In genomic region chr3:62238003-62238402, GRCh38 we compare ENCODE assay signal across 13 cellular contexts.
DNase-seq lines count a peak whose midpoint lies in the region; ATAC-seq and TF ChIP-seq lines count a peak whose summit lies in the region.
"Had no signal": no experiment of that assay in that cellular context is flagged by ENCODE, and none has a peak within 500 bp of the region (broad histone marks: within the 10 kb centered on the region; RNA-seq: fewer than 3 reads in every experiment).

No MANE protein-coding gene starts in this region.

- H3K27ac Mint-ChIP-seq in activated CD4-positive, alpha-beta T cell treated with anti-CD3 and anti-CD28 coated beads, Interleukin-2, amount 10 ng/mL, durations not matched to agents 24 days and 14 days = no peak overlapping the region
- H3K27ac Mint-ChIP-seq: activated CD4-positive, alpha-beta memory T cell treated with anti-CD3 and anti-CD28 coated beads, Interleukin-2, amount 10 ng/mL, durations not matched to agents 7 days and 5 days; activated naive CD4-positive, alpha-beta T cell treated with anti-CD3 and anti-CD28 coated beads, Interleukin-2, amount 10 ng/mL, durations not matched to agents 7 days and 5 days; T-helper 1 cell treated with Interleukin-12 subunit alpha and Interleukin-12 subunit beta and Interleukin-4 antibody, amounts not matched to agents 30 μg/mL and 1 μg/mL, for 36 hours had no signal

- TF ChIP-seq POLR2A in Peyer's patch (IDR thresholded peaks at IDR 0.05) = no peak

- no peaks in the 10 kb centered on the region for H3K36me3 Mint-ChIP-seq in activated CD4-positive, alpha-beta T cell treated with anti-CD3 and anti-CD28 coated beads, Interleukin-2, amount 10 ng/mL, durations not matched to agents 24 days and 14 days (ENCODE audit: low read depth)
- H3K36me3 Mint-ChIP-seq: activated naive CD4-positive, alpha-beta T cell treated with anti-CD3 and anti-CD28 coated beads, Interleukin-2, amount 10 ng/mL, durations not matched to agents 7 days and 5 days had no signal

- H3K4me3 ChIP-seq in GM06990 (replicated peaks; ENCODE audit: low read depth, low read length) (no peak overlapping the region), Peyer's patch (no peak overlapping the region)
- H3K4me3 ChIP-seq: tibial artery had no signal

- TF ChIP-seq CTCF in GM06990 (IDR thresholded peaks at IDR 0.05; ENCODE audit: insufficient read depth, low read length, poor library complexity, severe bottlenecking) (no peak), Peyer's patch (IDR thresholded peaks at IDR 0.05) (no peak)

- peaks cover 4% of the 10 kb centered on the region for H3K27me3 Mint-ChIP-seq in activated CD4-positive, alpha-beta T cell treated with anti-CD3 and anti-CD28 coated beads, Interleukin-2, amount 10 ng/mL, durations not matched to agents 24 days and 14 days
- H3K27me3 Mint-ChIP-seq: activated naive CD4-positive, alpha-beta T cell treated with anti-CD3 and anti-CD28 coated beads, Interleukin-2, amount 10 ng/mL, durations not matched to agents 7 days and 5 days had no signal

- DNase-seq in GM06990 (ENCODE audit: extremely low read depth, insufficient read length) = peak; percentile 35
- DNase-seq in MV-4-11 (lab: John Stamatoyannopoulos, UW) = peak; percentile 75
- DNase-seq in AG08395 (ENCODE audit: low spot score) = no peak
- no peak for DNase-seq in activated CD4-positive, alpha-beta T cell treated with anti-CD3 and anti-CD28 coated beads, Interleukin-2, amount 10 ng/mL, durations not matched to agents 24 days and 14 days
- no peak for DNase-seq in Peyer's patch
- DNase-seq in activated gamma-delta T cell (lab: John Stamatoyannopoulos, UW) = no peak
- DNase-seq: activated CD4-positive, alpha-beta memory T cell treated with anti-CD3 and anti-CD28 coated beads, Interleukin-2, amount 10 ng/mL, durations not matched to agents 7 days and 5 days; activated naive CD4-positive, alpha-beta T cell treated with anti-CD3 and anti-CD28 coated beads, Interleukin-2, amount 10 ng/mL, durations not matched to agents 7 days and 5 days; right cardiac atrium; tibial artery had no signal

- H3K4me3 Mint-ChIP-seq in activated CD4-positive, alpha-beta T cell treated with anti-CD3 and anti-CD28 coated beads, Interleukin-2, amount 10 ng/mL, durations not matched to agents 24 days and 14 days = no peak overlapping the region
- H3K4me3 Mint-ChIP-seq: activated CD4-positive, alpha-beta memory T cell treated with anti-CD3 and anti-CD28 coated beads, Interleukin-2, amount 10 ng/mL, durations not matched to agents 7 days and 5 days; activated naive CD4-positive, alpha-beta T cell treated with anti-CD3 and anti-CD28 coated beads, Interleukin-2, amount 10 ng/mL, durations not matched to agents 7 days and 5 days; T-helper 1 cell treated with Interleukin-12 subunit alpha and Interleukin-12 subunit beta and Interleukin-4 antibody, amounts not matched to agents 30 μg/mL and 1 μg/mL, for 36 hours had no signal

- H3K9me3 ChIP-seq in Peyer's patch = no peaks in the 10 kb centered on the region
- H3K9me3 ChIP-seq: tibial artery had no signal

- no peaks in the 10 kb centered on the region for H3K4me1 Mint-ChIP-seq in activated CD4-positive, alpha-beta T cell treated with anti-CD3 and anti-CD28 coated beads, Interleukin-2, amount 10 ng/mL, durations not matched to agents 24 days and 14 days
- H3K4me1 Mint-ChIP-seq: activated CD4-positive, alpha-beta memory T cell treated with anti-CD3 and anti-CD28 coated beads, Interleukin-2, amount 10 ng/mL, durations not matched to agents 7 days and 5 days; activated naive CD4-positive, alpha-beta T cell treated with anti-CD3 and anti-CD28 coated beads, Interleukin-2, amount 10 ng/mL, durations not matched to agents 7 days and 5 days had no signal

- H3K4me1 ChIP-seq in Peyer's patch = no peaks in the 10 kb centered on the region

- ATAC-seq in GM19438 (IDR thresholded peaks at IDR 0.05; ENCODE audit: low read depth, unreplicated experiment) (peak; percentile 80), HG02885 (IDR thresholded peaks at IDR 0.05; ENCODE audit: poor library complexity, unreplicated experiment) (peak; percentile 91)

- intact Hi-C loops in activated CD4-positive, alpha-beta T cell treated with anti-CD3 and anti-CD28 coated beads, Interleukin-2, amount 10 ng/mL, durations not matched to agents 24 days and 14 days (cut with micrococcal nuclease) = no loop called here

- H3K27me3 ChIP-seq in GM06990 (replicated peaks; ENCODE audit: control insufficient read depth, insufficient read depth, low read length) (no peaks in the 10 kb centered on the region; the same call in 1 of the 2 replicates), Peyer's patch (no peaks in the 10 kb centered on the region)
- H3K27me3 ChIP-seq: tibial artery had no signal

- H3K9me3 Mint-ChIP-seq in activated CD4-positive, alpha-beta T cell treated with anti-CD3 and anti-CD28 coated beads, Interleukin-2, amount 10 ng/mL, durations not matched to agents 24 days and 14 days = no peaks in the 10 kb centered on the region
- H3K9me3 Mint-ChIP-seq: activated CD4-positive, alpha-beta memory T cell treated with anti-CD3 and anti-CD28 coated beads, Interleukin-2, amount 10 ng/mL, durations not matched to agents 7 days and 5 days; activated naive CD4-positive, alpha-beta T cell treated with anti-CD3 and anti-CD28 coated beads, Interleukin-2, amount 10 ng/mL, durations not matched to agents 7 days and 5 days; T-helper 1 cell treated with Interleukin-12 subunit alpha and Interleukin-12 subunit beta and Interleukin-4 antibody, amounts not matched to agents 30 μg/mL and 1 μg/mL, for 36 hours had no signal

- H3K27ac ChIP-seq in Peyer's patch = no peak overlapping the region
- H3K27ac ChIP-seq: tibial artery had no signal

- H3K36me3 ChIP-seq in GM06990 (ENCODE audit: control insufficient read depth, insufficient read depth, low read length) (no peaks in the 10 kb centered on the region), Peyer's patch (no peaks in the 10 kb centered on the region)

Comparison
In these comparisons a context has a peak if more than half of its experiments do, and no peak if none do; other contexts are left out.
1. DNase-seq: peak in GM06990 (single experiment) and MV-4-11 (single experiment); none in AG08395 (single experiment), activated CD4-positive, alpha-beta T cell treated with anti-CD3 and anti-CD28 coated beads, Interleukin-2, amount 10 ng/mL, durations not matched to agents 24 days and 14 days (single experiment), Peyer's patch (0 of 3) and activated gamma-delta T cell (single experiment).